24 cellular contexts compared by ENCODE assay signal in genomic region chr14:104595116-104595675, GRCh38. TPM values are rescaled to one million over a fixed set of nuclear protein-coding genes. Genes with fewer than 3 reads are reported as not detected.
"Had no signal": no experiment of that assay in that cellular context is flagged by ENCODE, and none has a peak within 500 bp of the region (broad histone marks: within the 10 kb centered on the region; RNA-seq: fewer than 3 reads in every experiment).

No MANE protein-coding gene starts in this region.

- H3K27me3 ChIP-seq: pancreas had no signal

- ATAC-seq: esophagus mucosa, heart left ventricle, natural killer cell, pancreas, sciatic nerve had no signal

- H3K9me3 ChIP-seq: heart left ventricle, pancreas, stomach, thoracic aorta, transverse colon had no signal

- H3K27ac ChIP-seq: coronary artery, dorsolateral prefrontal cortex, heart left ventricle, pancreas, stomach, thoracic aorta, transverse colon had no signal

- H3K36me3 ChIP-seq: heart left ventricle, pancreas, stomach, thoracic aorta, transverse colon had no signal

- DNase-seq: caudate nucleus; dorsolateral prefrontal cortex; effector CD8-positive, alpha-beta T cell; hypothalamus; islet precursor cell; natural killer cell; nucleus accumbens; stimulated activated naive CD4-positive, alpha-beta T cell; stomach; substantia nigra; transverse colon had no signal

- H3K4me1 ChIP-seq: pancreas, transverse colon had no signal

- H3K4me3 ChIP-seq: coronary artery, dorsolateral prefrontal cortex, heart left ventricle, pancreas, stomach, thoracic aorta, transverse colon had no signal

RNA-seq across cellular contexts. Expression of gene TMEM179, which starts 9.4 kb away (rescaled TPM):
- total RNA-seq: esophagus mucosa, myocyte, natural killer cell, renal cortical epithelial cell, thoracic aorta had no signal

RNA-seq across cellular contexts. Expression of gene C14orf180, which starts 15.6 kb away (rescaled TPM):
- total RNA-seq: esophagus mucosa, fibroblast of lung, frontal cortex, glomerular endothelial cell, natural killer cell, neural crest cell, progenitor cell of endocrine pancreas, renal cortical epithelial cell had no signal
- polyA plus RNA-seq: fibroblast of lung had no signal
